In the genomic region with DNA sequence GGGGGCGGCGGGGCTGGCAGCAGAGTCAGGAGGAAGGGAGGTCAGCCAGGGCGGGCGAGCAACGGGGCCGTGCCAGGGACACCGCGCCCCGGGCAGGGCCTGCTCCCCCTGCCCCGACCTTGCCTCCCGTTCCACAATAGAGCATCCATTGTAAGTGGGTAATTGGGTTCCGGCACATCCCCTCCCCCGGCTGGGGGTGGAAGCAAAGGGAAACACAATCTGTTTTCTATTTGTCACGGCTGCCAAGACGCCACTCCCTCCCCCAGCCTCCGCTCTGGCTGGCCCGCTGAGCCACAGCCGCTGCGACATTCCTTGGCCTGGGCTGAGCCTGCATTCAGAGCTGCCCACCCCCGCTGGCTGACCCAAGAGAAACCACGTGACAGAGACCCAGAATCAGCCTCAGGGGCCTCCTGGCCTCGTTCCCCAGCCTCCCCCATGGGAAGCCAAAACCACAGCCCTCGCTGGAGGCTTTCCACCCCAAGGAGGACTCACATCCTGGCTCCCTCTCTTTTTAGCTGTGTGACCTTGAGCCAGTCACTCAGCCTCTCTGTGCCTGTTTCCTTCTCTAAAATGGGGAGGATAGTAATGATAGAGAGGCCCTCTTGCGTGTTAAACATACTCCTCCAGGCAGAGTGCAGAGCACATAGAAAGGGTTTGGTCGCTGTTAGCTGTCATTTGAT, we compare ENCODE assay signal across 8 cellular contexts.
DNase-seq lines count a peak whose midpoint lies in the region; ATAC-seq and TF ChIP-seq lines count a peak whose summit lies in the region.

No MANE protein-coding gene starts in this region.

- TF ChIP-seq CTCF in AG09309 (IDR thresholded peaks at IDR 0.05; ENCODE audit: control insufficient read depth, insufficient read depth, low read depth, low read length, missing control alignments) = no peak

- ATAC-seq in activated naive CD8-positive, alpha-beta T cell treated with anti-CD3 and anti-CD28 coated beads, Interleukin-2, amount 50 U/mL, for 24 hours = no peak
- ATAC-seq in HG03196 (IDR thresholded peaks at IDR 0.05; ENCODE audit: unreplicated experiment) = no peak
- no peak for ATAC-seq in GM19467 (IDR thresholded peaks at IDR 0.05; ENCODE audit: unreplicated experiment)

- DNase-seq in AG09309 (ENCODE audit: low read depth) (peak; percentile 66), GOT3 (lab: John Stamatoyannopoulos, UW) (peak; percentile 58), NCI-H446 (lab: John Stamatoyannopoulos, UW) (peak; percentile 88 to 96), head of caudate nucleus (peak; percentile 86 to 99 (median 96)), occipital lobe (lab: John Stamatoyannopoulos, UW) (peak; percentile 94)
- DNase-seq in activated naive CD8-positive, alpha-beta T cell treated with anti-CD3 and anti-CD28 coated beads, Interleukin-2, amount 50 U/mL, for 24 hours = peak; percentile 29

- H3K9me3 Mint-ChIP-seq in activated naive CD8-positive, alpha-beta T cell treated with anti-CD3 and anti-CD28 coated beads, Interleukin-2, amount 50 U/mL, for 24 hours = no peaks in the 10 kb centered on the region

- peaks cover 46% of the 10 kb centered on the region for H3K27me3 Mint-ChIP-seq in activated naive CD8-positive, alpha-beta T cell treated with anti-CD3 and anti-CD28 coated beads, Interleukin-2, amount 50 U/mL, for 24 hours

- no peak overlapping the region for H3K4me3 ChIP-seq in AG09309 (ENCODE audit: control insufficient read depth, low read depth, low read length)

- no peaks in the 10 kb centered on the region for H3K36me3 Mint-ChIP-seq in activated naive CD8-positive, alpha-beta T cell treated with anti-CD3 and anti-CD28 coated beads, Interleukin-2, amount 50 U/mL, for 24 hours (ENCODE audit: low read depth)

- H3K4me3 Mint-ChIP-seq in activated naive CD8-positive, alpha-beta T cell treated with anti-CD3 and anti-CD28 coated beads, Interleukin-2, amount 50 U/mL, for 24 hours = no peak overlapping the region

- H3K4me1 Mint-ChIP-seq in activated naive CD8-positive, alpha-beta T cell treated with anti-CD3 and anti-CD28 coated beads, Interleukin-2, amount 50 U/mL, for 24 hours = peaks cover 27% of the 10 kb centered on the region

- intact Hi-C loops in head of caudate nucleus (cut with DNase I) = loop anchor here (5.0 kb wide), 2 partner anchors 84 to 179 kb away; partner anchors contain the start of gene NCOR2

- H3K27ac Mint-ChIP-seq in activated naive CD8-positive, alpha-beta T cell treated with anti-CD3 and anti-CD28 coated beads, Interleukin-2, amount 50 U/mL, for 24 hours = no peak overlapping the region

Comparison
In these comparisons a context has a peak if more than half of its experiments do, and no peak if none do; other contexts are left out.
1. DNase-seq: peak in every context shown above with its lines; median percentile 96 in head of caudate nucleus; 94 in occipital lobe; 92 in NCI-H446; 66 in AG09309; 58 in GOT3; 29 in activated naive CD8-positive, alpha-beta T cell treated with anti-CD3 and anti-CD28 coated beads, Interleukin-2, amount 50 U/mL, for 24 hours.